In genomic region chr6:112899541-112899940, GRCh38 we compare ENCODE assay signal across 19 cellular contexts.
"Had no signal": no experiment of that assay in that cellular context is flagged by ENCODE, and none has a peak within 500 bp of the region (broad histone marks: within the 10 kb centered on the region; RNA-seq: fewer than 3 reads in every experiment).

No MANE protein-coding gene starts in this region.

- ATAC-seq: heart right ventricle; mucosa of descending colon; naive thymus-derived CD8-positive, alpha-beta T cell; psoas muscle; right lobe of liver; stimulated activated effector memory CD8-positive, alpha-beta T cell treated with anti-CD3 and anti-CD28 coated beads, Interleukin-12 subunit alpha, Interleukin-12 subunit beta, amount 100 ng/mL, for 72 hours; stimulated activated naive CD8-positive, alpha-beta T cell treated with anti-CD3 and anti-CD28 coated beads, Interleukin-15, Interleukin-2, amounts not matched to agents 100 U/mL and 50 U/mL, for 24 hours had no signal

- H3K36me3 ChIP-seq: heart right ventricle, neutrophil, right lobe of liver, suprapubic skin, thyroid gland, upper lobe of left lung, uterus had no signal

- DNase-seq: cortex of kidney; heart right ventricle; hypothalamus; kidney glomerular epithelial cell; mammary epithelial cell; mucosa of descending colon; naive thymus-derived CD8-positive, alpha-beta T cell; retina; right lobe of liver; stimulated activated CD4-positive, alpha-beta T cell treated with anti-CD3 and anti-CD28 coated beads, Interleukin-4, amount 100 ng/mL, for 1 hour; stimulated activated CD8-positive, alpha-beta memory T cell treated with anti-CD3 and anti-CD28 coated beads, Interleukin-4, amount 100 ng/mL, for 48 hours; stimulated activated naive CD8-positive, alpha-beta T cell treated with anti-CD3 and anti-CD28 coated beads, Interleukin-15, Interleukin-2, amounts not matched to agents 100 U/mL and 50 U/mL, for 24 hours; thyroid gland; upper lobe of left lung; uterus had no signal

- H3K27ac ChIP-seq: heart right ventricle, neutrophil, psoas muscle, right lobe of liver, suprapubic skin, thyroid gland, upper lobe of left lung, uterus had no signal

- H3K27me3 ChIP-seq: heart right ventricle, neutrophil, right lobe of liver, suprapubic skin, thyroid gland, upper lobe of left lung, uterus had no signal

- H3K4me3 ChIP-seq: heart right ventricle, mucosa of descending colon, psoas muscle, right lobe of liver, suprapubic skin, thyroid gland, upper lobe of left lung, uterus had no signal

- H3K9me3 ChIP-seq: mucosa of descending colon, neutrophil, right lobe of liver, thyroid gland, uterus had no signal

- H3K4me1 ChIP-seq: heart right ventricle, psoas muscle, right lobe of liver, suprapubic skin, thyroid gland, upper lobe of left lung, uterus had no signal
